20 cellular contexts compared by ENCODE assay signal in genomic region chr21:33963848-33964555, GRCh38.
"Had no signal": no experiment of that assay in that cellular context is flagged by ENCODE, and none has a peak within 500 bp of the region (broad histone marks: within the 10 kb centered on the region; RNA-seq: fewer than 3 reads in every experiment).

No MANE protein-coding gene starts in this region.

- ATAC-seq: natural killer cell treated with Interleukin-12 subunit alpha and Interleukin-12 subunit beta and Interleukin-15 and Interleukin-18, amount 100 ng/mL, for 72 hours; sciatic nerve; stimulated activated naive B cell treated with anti-CD40 and anti-IgM and Interleukin-4, amounts not matched to agents 10 μg/mL and 1 μg/mL and 100 μg/mL, for 72 hours had no signal

- H3K4me3 ChIP-seq: adrenal gland, esophagus squamous epithelium, SK-N-MC, smooth muscle cell, thoracic aorta had no signal

- H3K27me3 ChIP-seq: adrenal gland, esophagus squamous epithelium, neutrophil had no signal

- H3K4me2 ChIP-seq: smooth muscle cell had no signal

- H3K36me3 ChIP-seq: adrenal gland, esophagus squamous epithelium, neutrophil, thoracic aorta had no signal

- H3K9me3 ChIP-seq: neutrophil had no signal

- H3K27ac Mint-ChIP-seq: memory B cell; stimulated activated naive B cell treated with anti-CD40 and anti-IgM and Interleukin-4, amounts not matched to agents 10 μg/mL and 1 μg/mL and 100 μg/mL, for 72 hours had no signal

- H3K27me3 Mint-ChIP-seq: memory B cell; natural killer cell treated with Interleukin-12 subunit alpha and Interleukin-12 subunit beta and Interleukin-15 and Interleukin-18, amount 100 ng/mL, for 72 hours had no signal

- H3K4me3 Mint-ChIP-seq: memory B cell; natural killer cell treated with Interleukin-12 subunit alpha and Interleukin-12 subunit beta and Interleukin-15 and Interleukin-18, amount 100 ng/mL, for 72 hours; stimulated activated naive B cell treated with anti-CD40 and anti-IgM and Interleukin-4, amounts not matched to agents 10 μg/mL and 1 μg/mL and 100 μg/mL, for 72 hours had no signal

- H3K27ac ChIP-seq: adrenal gland, esophagus squamous epithelium, neutrophil, SK-N-MC, thoracic aorta had no signal

- DNase-seq: activated CD4-positive, alpha-beta T cell treated with anti-CD3 and anti-CD28 coated beads, Interleukin-2, amount 50 U/mL, for 4 hours; activated effector memory CD4-positive, alpha-beta T cell treated with anti-CD3 and anti-CD28 coated beads, Interleukin-2, amount 50 U/mL, for 16 hours; activated naive CD4-positive, alpha-beta T cell treated with anti-CD3 and anti-CD28 coated beads, Interleukin-2, amount 50 U/mL, for 16 hours; activated T-cell treated with anti-CD3 and anti-CD28 coated beads, Interleukin-2, amount 50 U/mL, for 1 hour; adrenal gland; cerebellar nuclear complex; cortex of kidney; effector memory CD4-positive, alpha-beta T cell; esophagus squamous epithelium; stimulated activated CD4-positive, alpha-beta T cell treated with anti-CD3 and anti-CD28 coated beads, Interleukin-4, amount 100 ng/mL, for 24 hours; stimulated activated naive B cell treated with anti-CD40 and anti-IgM and Interleukin-4, amounts not matched to agents 10 μg/mL and 1 μg/mL and 100 μg/mL, for 72 hours; T-helper 1 cell; T-helper 9 cell had no signal
